Comparison of ENCODE assay signal across 1 cellular context in genomic region chr13:21218351-21219043, GRCh38.
A peak's percentile ranks its signal among the peaks of the same experiment; 100 is the strongest.
TF ChIP-seq lines count a peak whose summit lies in the region.

No MANE protein-coding gene starts in this region.

TF ChIP-seq in GM12878, 131 proteins besides CTCF, POLR2A, EP300 and RAD21 (continued from another document):
- TF ChIP-seq, protein P1, sequence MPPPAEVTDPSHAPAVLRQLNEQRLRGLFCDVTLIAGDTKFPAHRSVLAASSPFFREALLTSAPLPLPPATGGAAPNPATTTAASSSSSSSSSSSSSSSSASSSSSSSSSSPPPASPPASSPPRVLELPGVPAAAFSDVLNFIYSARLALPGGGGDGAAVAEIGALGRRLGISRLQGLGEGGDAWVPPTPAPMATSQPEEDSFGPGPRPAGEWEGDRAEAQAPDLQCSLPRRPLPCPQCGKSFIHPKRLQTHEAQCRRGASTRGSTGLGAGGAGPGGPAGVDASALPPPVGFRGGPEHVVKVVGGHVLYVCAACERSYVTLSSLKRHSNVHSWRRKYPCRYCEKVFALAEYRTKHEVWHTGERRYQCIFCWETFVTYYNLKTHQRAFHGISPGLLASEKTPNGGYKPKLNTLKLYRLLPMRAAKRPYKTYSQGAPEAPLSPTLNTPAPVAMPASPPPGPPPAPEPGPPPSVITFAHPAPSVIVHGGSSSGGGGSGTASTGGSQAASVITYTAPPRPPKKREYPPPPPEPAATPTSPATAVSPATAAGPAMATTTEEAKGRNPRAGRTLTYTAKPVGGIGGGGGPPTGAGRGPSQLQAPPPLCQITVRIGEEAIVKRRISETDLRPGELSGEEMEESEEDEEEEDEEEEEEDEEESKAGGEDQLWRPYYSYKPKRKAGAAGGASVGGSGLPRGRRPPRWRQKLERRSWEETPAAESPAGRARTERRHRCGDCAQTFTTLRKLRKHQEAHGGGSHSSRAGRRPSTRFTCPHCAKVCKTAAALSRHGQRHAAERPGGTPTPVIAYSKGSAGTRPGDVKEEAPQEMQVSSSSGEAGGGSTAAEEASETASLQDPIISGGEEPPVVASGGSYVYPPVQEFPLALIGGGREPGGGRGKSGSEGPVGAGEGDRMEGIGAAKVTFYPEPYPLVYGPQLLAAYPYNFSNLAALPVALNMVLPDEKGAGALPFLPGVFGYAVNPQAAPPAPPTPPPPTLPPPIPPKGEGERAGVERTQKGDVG (CRISPR knock-in tag; IDR thresholded peaks at IDR 0.05): no peak
- no peak for TF ChIP-seq CBX3 (IDR thresholded peaks at IDR 0.05; ENCODE audit: borderline replicate concordance, low read depth)
- TF ChIP-seq ZNF384 (IDR thresholded peaks at IDR 0.05; ENCODE audit: borderline replicate concordance, low read depth, low read length): no peak
- no peak for TF ChIP-seq SREBF1 (IDR thresholded peaks at IDR 0.05; ENCODE audit: low read length)
- no peak for TF ChIP-seq MAX (IDR thresholded peaks at IDR 0.05; ENCODE audit: low read depth, low read length)
- no peak for TF ChIP-seq NFYA (IDR thresholded peaks at IDR 0.05; ENCODE audit: borderline replicate concordance, low read depth, low read length)
- 0 out of 2 replicates have a peak, but pooled peaks have one; percentile 38 for TF ChIP-seq EED (IDR thresholded peaks at IDR 0.05; ENCODE audit: low read depth)
- no peak for TF ChIP-seq NBN (IDR thresholded peaks at IDR 0.05)
- no peak for TF ChIP-seq PBX3 (IDR thresholded peaks at IDR 0.05; ENCODE audit: insufficient replicate concordance, low read depth, low read length)
- no peak for TF ChIP-seq KAT2A (conservative IDR thresholded peaks at IDR 0.05; ENCODE audit: control insufficient read depth, low read depth, low read length)
- no peak for TF ChIP-seq BRCA1 (IDR thresholded peaks at IDR 0.05; ENCODE audit: low read depth, low read length)
- no peak for TF ChIP-seq NR2C2 (IDR thresholded peaks at IDR 0.05; ENCODE audit: borderline replicate concordance, control insufficient read depth, insufficient read length, low read depth)
- peak in 1 of 2 experiments; percentile 34; a peak in 1 of 4 replicates for TF ChIP-seq BHLHE40 (IDR thresholded peaks at IDR 0.05; ENCODE audit: borderline replicate concordance in 1 of 2, low read depth in 2 of 2, low read length in 1 of 2)
- TF ChIP-seq TCF7 (IDR thresholded peaks at IDR 0.05; ENCODE audit: borderline replicate concordance): no peak
- peak; percentile 53; the same call in 1 of the 2 replicates for TF ChIP-seq ATF2 (IDR thresholded peaks at IDR 0.05; ENCODE audit: low read length)
- no peak for TF ChIP-seq ELK1 (IDR thresholded peaks at IDR 0.05; ENCODE audit: low read depth, low read length)
